In the genomic region with DNA sequence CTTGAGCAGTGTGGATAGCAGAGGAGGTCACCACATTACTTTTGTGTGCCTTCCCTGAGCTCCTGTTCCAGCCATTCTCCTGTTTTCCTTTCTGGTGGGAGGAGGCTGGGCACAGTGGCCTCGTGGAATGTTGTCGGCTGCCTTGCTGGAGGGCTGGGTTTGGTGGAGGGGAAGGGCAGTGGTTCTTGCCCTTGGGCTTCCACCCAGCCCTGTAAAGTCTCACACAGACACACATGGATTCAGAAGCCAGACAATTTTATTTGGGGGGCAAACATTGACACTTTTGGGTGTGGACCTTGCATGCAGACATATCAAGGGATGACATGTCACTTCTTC, we compare ENCODE assay signal across 17 cellular contexts. TPM values are rescaled to one million over a fixed set of nuclear protein-coding genes. Genes with fewer than 3 reads are reported as not detected.
"Had no signal": no experiment of that assay in that cellular context is flagged by ENCODE, and none has a peak within 500 bp of the region (broad histone marks: within the 10 kb centered on the region; RNA-seq: fewer than 3 reads in every experiment).

No MANE protein-coding gene starts in this region.

- H3K4me3 ChIP-seq: heart left ventricle, left ventricle myocardium inferior, skin epidermis, transverse colon had no signal

- H3K27ac ChIP-seq: brain microvascular endothelial cell, heart left ventricle, left ventricle myocardium inferior, transverse colon had no signal

- H3K27me3 ChIP-seq: brain microvascular endothelial cell, heart left ventricle, transverse colon had no signal

- ATAC-seq: activated CD8-positive, alpha-beta T cell treated with anti-CD3 and anti-CD28 coated beads, Interleukin-2, amount 10 ng/mL, durations not matched to agents 7 days and 5 days; activated naive CD8-positive, alpha-beta T cell treated with anti-CD3 and anti-CD28 coated beads, Interleukin-2, amount 50 U/mL, for 24 hours; heart left ventricle had no signal

- DNase-seq: activated CD4-positive, alpha-beta T cell treated with anti-CD3 and anti-CD28 coated beads for 48 hours; activated CD8-positive, alpha-beta memory T cell treated with anti-CD3 and anti-CD28 coated beads, Interleukin-2, amount 50 U/mL, for 48 hours; activated CD8-positive, alpha-beta T cell treated with anti-CD3 and anti-CD28 coated beads, Interleukin-2, amount 10 ng/mL, durations not matched to agents 7 days and 5 days; activated naive CD4-positive, alpha-beta T cell treated with Interleukin-2 at 50 U/mL for 16 hours; activated naive CD8-positive, alpha-beta T cell treated with anti-CD3 and anti-CD28 coated beads, Interleukin-2, amount 50 U/mL, for 24 hours; brain microvascular endothelial cell; cerebellar nuclear complex; endodermal cell; heart left ventricle; left ventricle myocardium inferior; retina; T-helper 9 cell; transverse colon had no signal

- H3K9me3 ChIP-seq: heart left ventricle, left ventricle myocardium inferior, transverse colon had no signal

RNA-seq across cellular contexts. Expression of a gene that starts 0.9 kb away (rescaled TPM):
- total RNA-seq: activated CD8-positive, alpha-beta T cell treated with anti-CD3 and anti-CD28 coated beads, Interleukin-2, amount 10 ng/mL, durations not matched to agents 7 days and 5 days; dermis microvascular lymphatic vessel endothelial cell; endodermal cell; fibroblast of villous mesenchyme; heart left ventricle; left ventricle myocardium inferior; transverse colon had no signal
- polyA plus RNA-seq: heart left ventricle, keratinocyte had no signal
